In the genomic region with DNA sequence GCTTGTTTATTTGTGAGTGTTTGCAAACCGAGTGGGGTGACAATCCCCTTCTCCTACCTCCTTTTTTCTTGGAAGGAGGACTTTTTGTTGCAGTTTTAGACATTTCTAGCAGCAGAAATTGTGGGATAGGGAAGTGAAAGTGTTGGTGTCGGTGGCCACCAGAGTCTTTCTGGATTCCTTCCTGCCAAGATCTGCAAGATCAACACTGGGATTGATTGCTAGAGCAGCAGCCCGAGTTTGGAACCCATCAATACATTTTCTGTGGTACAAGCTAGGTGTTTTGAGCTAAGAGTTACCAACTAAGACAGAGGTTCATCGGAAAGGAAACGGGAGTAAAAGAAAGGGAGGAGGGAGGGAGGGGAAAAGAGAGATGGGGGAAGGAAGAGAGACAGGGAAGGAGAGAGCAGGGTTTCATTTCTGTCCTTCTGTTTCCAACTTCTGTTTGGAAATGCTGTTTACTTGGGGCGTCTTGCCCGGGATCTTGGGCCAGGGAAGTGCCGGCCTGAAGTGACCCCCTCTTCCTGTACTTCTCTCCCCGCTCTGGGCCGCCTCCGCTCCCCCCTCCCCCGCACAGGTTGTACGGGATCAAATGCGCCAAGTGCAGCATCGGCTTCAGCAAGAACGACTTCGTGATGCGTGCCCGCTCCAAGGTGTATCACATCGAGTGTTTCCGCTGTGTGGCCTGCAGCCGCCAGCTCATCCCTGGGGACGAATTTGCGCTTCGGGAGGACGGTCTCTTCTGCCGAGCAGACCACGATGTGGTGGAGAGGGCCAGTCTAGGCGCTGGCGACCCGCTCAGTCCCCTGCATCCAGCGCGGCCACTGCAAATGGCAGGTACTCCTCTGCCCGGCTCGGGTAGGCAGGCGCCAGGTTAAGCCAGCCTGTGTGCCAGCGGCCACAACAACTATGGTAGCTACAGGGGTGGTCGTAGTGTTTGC, we compare ENCODE assay signal across 13 cellular contexts. TPM values are rescaled to one million over a fixed set of nuclear protein-coding genes. Genes with fewer than 3 reads are reported as not detected.
DNase-seq lines count a peak whose midpoint lies in the region; ATAC-seq, FAIRE-seq and TF ChIP-seq lines count a peak whose summit lies in the region.
"Had no signal": no experiment of that assay in that cellular context is flagged by ENCODE, and none has a peak within 500 bp of the region (broad histone marks: within the 10 kb centered on the region; RNA-seq: fewer than 3 reads in every experiment).

No MANE protein-coding gene starts in this region.

- no TSS peak for BruUV-seq in Panc1 (replicated peaks; lab: Mats Ljungman, UMichigan)

- intact Hi-C loops in Panc1 (cut with micrococcal nuclease; ENCODE audit: unreplicated experiment) = loop anchor here (10.0 kb wide), 1 partner anchor 422 kb away; no protein-coding TSS in a partner anchor

- no peak for TF ChIP-seq CTCF in Panc1 (IDR thresholded peaks at IDR 0.05)

- H3K27ac ChIP-seq in Panc1 (ENCODE audit: low read length) (no peak overlapping the region), stomach smooth muscle (ENCODE audit: low read length) (peak overlapping the region; percentile 96)
- H3K27ac ChIP-seq: left lung had no signal

- in situ Hi-C loops in Panc1 (cut with HindIII; ENCODE audit: low pct_unique_long_range_greater_than_20kb, low sequenced_read_pairs) = no loop called here

- H3K9ac ChIP-seq in stomach smooth muscle (ENCODE audit: low read length in 2 of 2) = peak overlapping the region; percentile 58 to 86

- DNase-seq in NCI-H1417 (lab: John Stamatoyannopoulos, UW) = peak; percentile 69 to 86 (median 78)
- no peak for DNase-seq in NCI-H1417 treated with DMSO at 0.1 percent for 48 hours (lab: John Stamatoyannopoulos, UW)
- no peak for DNase-seq in Panc1 (ENCODE audit: low read depth, low spot score)
- no peak for DNase-seq in GM12891 (ENCODE audit: insufficient read length, low spot score)
- DNase-seq in stimulated activated CD4-positive, alpha-beta T cell treated with anti-CD3 and anti-CD28 coated beads, Interleukin-1b, Interleukin-23, amount 100 ng/mL, for 48 hours = no peak
- DNase-seq: activated CD4-positive, alpha-beta T cell treated with anti-CD3 and anti-CD28 coated beads for 4 hours had no signal

- H3K36me3 ChIP-seq in Panc1 (ENCODE audit: control insufficient read depth, insufficient read depth, low read length) (no peaks in the 10 kb centered on the region), stomach smooth muscle (ENCODE audit: control insufficient read depth in 2 of 2, insufficient read depth in 2 of 2, low read length in 2 of 2) (peaks cover 2 to 6% of the 10 kb centered on the region in 2 donors)
- H3K36me3 ChIP-seq: left lung had no signal

- FAIRE-seq in GM12891 (lab: Jason Lieb, UNC) = no peak
- FAIRE-seq: A204.1, endometrium had no signal

- H3K27me3 ChIP-seq in Panc1 (ENCODE audit: control insufficient read depth, insufficient read depth, low read length) (peaks cover 45% of the 10 kb centered on the region), stomach smooth muscle (ENCODE audit: control insufficient read depth in 1 of 2, insufficient read depth in 2 of 2, low read length in 2 of 2) (no peaks in the 10 kb centered on the region)

- 0 out of 2 replicates have a peak, but pooled peaks have one; percentile 23 for ATAC-seq in Panc1
- ATAC-seq in GM19463 (IDR thresholded peaks at IDR 0.05; ENCODE audit: unreplicated experiment) = no peak
- ATAC-seq: left lung had no signal

- H3K4me1 ChIP-seq in Panc1 (ENCODE audit: control insufficient read depth, insufficient read depth, low read length) = peaks cover 13% of the 10 kb centered on the region
- peaks cover 42% of the 10 kb centered on the region for H3K4me1 ChIP-seq in stomach smooth muscle (ENCODE audit: control insufficient read depth, insufficient read depth, low read length)

- POLR2A ChIA-PET in Panc1 (lab: Charles Lee) = interaction anchor here (0.6 kb wide), 1 partner anchor 107 kb away, joined by 3 read pairs; no protein-coding TSS in a partner anchor

- H3K9me3 ChIP-seq in Panc1 (ENCODE audit: control insufficient read depth, insufficient read depth, low read depth, low read length) = no peaks in the 10 kb centered on the region
- no peaks in the 10 kb centered on the region for H3K9me3 ChIP-seq in stomach smooth muscle (ENCODE audit: control insufficient read depth in 2 of 2, low read length in 2 of 2)
- H3K9me3 ChIP-seq: left lung had no signal

- CTCF ChIA-PET in Panc1 (lab: Charles Lee) = no interaction called here

- no peak for TF ChIP-seq POLR2A in GM12891 (IDR thresholded peaks at IDR 0.05; ENCODE audit: low read depth, low read length)

- H3K4me3 ChIP-seq in Panc1 (ENCODE audit: low read depth in 2 of 2, low read length in 2 of 2) = peak overlapping the region; percentile 24 to 35
- peak overlapping the region; percentile 44 for H3K4me3 ChIP-seq in iPS-11a (ENCODE audit: low read depth, low read length)
- peak overlapping the region; percentile 91 to 99 for H3K4me3 ChIP-seq in stomach smooth muscle (ENCODE audit: low read length in 2 of 2)
- H3K4me3 ChIP-seq: left lung had no signal

TF ChIP-seq in GM12891, 5 proteins besides CTCF, POLR2A, EP300 and RAD21:
- no peak for TF ChIP-seq SPI1 (IDR thresholded peaks at IDR 0.05; ENCODE audit: low read depth, low read length)
- no peak for TF ChIP-seq POLR2AphosphoS5 (IDR thresholded peaks at IDR 0.05; ENCODE audit: low read depth, low read length)
- TF ChIP-seq PAX5 (IDR thresholded peaks at IDR 0.05; ENCODE audit: insufficient read depth, low read length, severe bottlenecking) = no peak
- TF ChIP-seq POU2F2 (IDR thresholded peaks at IDR 0.05; ENCODE audit: low read depth, low read length) = no peak
- no peak for TF ChIP-seq TAF1 (IDR thresholded peaks at IDR 0.05; ENCODE audit: low read depth, low read length)
TF ChIP-seq in GM12891: peak in this region for 0.

RNA-seq across cellular contexts. Expression of a gene that starts 3.9 kb away (rescaled TPM):
- 0.36 TPM for total RNA-seq in Panc1 (2021; ENCODE audit: unreplicated experiment)
- 0.15 TPM for polyA plus RNA-seq in Panc1 (2012; ENCODE audit: insufficient read length)
- polyA plus RNA-seq in GM12891 (2012; ENCODE audit: low read depth, missing spikeins) = not detected
- total RNA-seq: left lung, RPMI7951 had no signal

Comparison
In these comparisons a context has a peak if more than half of its experiments do, and no peak if none do; other contexts are left out.
1. DNase-seq: peak in NCI-H1417 (3 of 3); none in NCI-H1417 treated with DMSO at 0.1 percent for 48 hours (single experiment), Panc1 (single experiment), GM12891 (single experiment) and stimulated activated CD4-positive, alpha-beta T cell treated with anti-CD3 and anti-CD28 coated beads, Interleukin-1b, Interleukin-23, amount 100 ng/mL, for 48 hours (single experiment).
2. H3K4me3 ChIP-seq: peak in every context shown above with its lines; median percentile 95 in stomach smooth muscle; 44 in iPS-11a; 30 in Panc1.